In genomic region chr14:76175942-76176341, GRCh38 we compare ENCODE assay signal across 27 cellular contexts.
"Had no signal": no experiment of that assay in that cellular context is flagged by ENCODE, and none has a peak within 500 bp of the region (broad histone marks: within the 10 kb centered on the region; RNA-seq: fewer than 3 reads in every experiment).

No MANE protein-coding gene starts in this region.

- DNase-seq: colonic mucosa; cortex of kidney; effector CD8-positive, alpha-beta T cell; effector memory CD8-positive, alpha-beta T cell; endodermal cell; erythroblast; foreskin keratinocyte; heart left ventricle; hypothalamus; immature natural killer cell; islet precursor cell; kidney; kidney glomerular epithelial cell; left colon; left ventricle myocardium superior; lower lobe of right lung; mesendoderm; midbrain had no signal

- ATAC-seq: effector memory CD8-positive, alpha-beta T cell; esophagus mucosa; foreskin keratinocyte; gastroesophageal sphincter; heart left ventricle; left colon; left lobe of liver; left ventricle myocardium superior; lower lobe of right lung had no signal

- H3K4me1 ChIP-seq: colonic mucosa, foreskin keratinocyte, heart left ventricle, lower lobe of right lung had no signal

- H3K4me2 ChIP-seq: hepatocyte had no signal

- H3K4me1 Mint-ChIP-seq: memory B cell had no signal

- H3K27ac Mint-ChIP-seq: dendritic cell treated with granulocyte-macrophage colony-stimulating factor and Interleukin-4, amounts not matched to agents 40 ng/mL and 50 ng/mL, for 4 days; effector memory CD8-positive, alpha-beta T cell; endodermal cell; memory B cell had no signal

- H3K27me3 Mint-ChIP-seq: dendritic cell treated with granulocyte-macrophage colony-stimulating factor and Interleukin-4, amounts not matched to agents 40 ng/mL and 50 ng/mL, for 4 days; effector memory CD8-positive, alpha-beta T cell; memory B cell had no signal

- H3K4me3 Mint-ChIP-seq: dendritic cell treated with granulocyte-macrophage colony-stimulating factor and Interleukin-4, amounts not matched to agents 40 ng/mL and 50 ng/mL, for 4 days; effector memory CD8-positive, alpha-beta T cell; endodermal cell; immature natural killer cell; memory B cell had no signal

- H3K27ac ChIP-seq: colonic mucosa, epithelial cell of prostate, foreskin keratinocyte, heart left ventricle, hepatocyte, lower lobe of right lung had no signal

- H3K27me3 ChIP-seq: colonic mucosa, foreskin keratinocyte, gastroesophageal sphincter, heart left ventricle, hepatocyte had no signal

- H3K9me3 Mint-ChIP-seq: dendritic cell treated with granulocyte-macrophage colony-stimulating factor and Interleukin-4, amounts not matched to agents 40 ng/mL and 50 ng/mL, for 4 days; effector memory CD8-positive, alpha-beta T cell; immature natural killer cell; memory B cell had no signal

- H2AFZ ChIP-seq: hepatocyte had no signal

- H3K4me3 ChIP-seq: colonic mucosa, gastroesophageal sphincter, heart left ventricle, hepatocyte, lower lobe of right lung had no signal

- H3K9me3 ChIP-seq: colonic mucosa, gastroesophageal sphincter, heart left ventricle, lower lobe of right lung had no signal

- FAIRE-seq: endometrium, frontal cortex, kidney had no signal
